ENCODE assay signal across 12 cellular contexts in the genomic region with DNA sequence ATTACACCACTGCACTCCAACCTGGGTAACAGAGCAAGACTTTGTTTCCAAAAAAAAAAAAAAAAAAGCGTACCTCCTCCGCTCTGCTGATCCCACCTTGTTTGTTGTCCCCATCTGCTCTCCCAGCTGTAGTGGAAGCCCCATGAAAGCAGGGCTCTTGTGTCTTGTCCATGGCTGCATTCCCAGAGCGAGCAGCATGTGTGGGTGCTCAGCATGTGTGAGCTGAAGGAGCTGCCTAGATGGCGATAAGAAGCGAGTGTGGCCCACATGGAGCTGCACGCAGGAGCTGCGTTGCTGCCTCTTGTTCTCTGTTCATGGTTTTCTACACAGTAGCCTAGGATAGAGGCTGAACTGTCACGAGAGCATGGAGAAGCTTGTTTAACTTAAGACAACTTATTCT.
"Had no signal": no experiment of that assay in that cellular context is flagged by ENCODE, and none has a peak within 500 bp of the region (broad histone marks: within the 10 kb centered on the region; RNA-seq: fewer than 3 reads in every experiment).

No MANE protein-coding gene starts in this region.

- H3K36me3 ChIP-seq: gastrocnemius medialis, tibial nerve had no signal

- DNase-seq: activated CD4-positive, CD25-positive, alpha-beta regulatory T cell; activated T-cell treated with anti-CD3 and anti-CD28 coated beads, Interleukin-2, amount 50 U/mL, for 1 hour; cortex of kidney; effector CD8-positive, alpha-beta T cell; gastrocnemius medialis; right cardiac atrium; small intestine; T-cell had no signal

- H3K27me3 Mint-ChIP-seq: T-cell had no signal

- ATAC-seq: gastrocnemius medialis; stimulated activated effector memory CD8-positive, alpha-beta T cell treated with anti-CD3 and anti-CD28 coated beads, Interleukin-12 subunit alpha, Interleukin-12 subunit beta, amount 100 ng/mL, for 72 hours; T-cell had no signal

- H3K9me3 Mint-ChIP-seq: neural crest cell; stimulated activated effector memory CD8-positive, alpha-beta T cell treated with anti-CD3 and anti-CD28 coated beads, Interleukin-12 subunit alpha, Interleukin-12 subunit beta, amount 100 ng/mL, for 72 hours; T-cell had no signal

- H3K27ac Mint-ChIP-seq: stimulated activated effector memory CD8-positive, alpha-beta T cell treated with anti-CD3 and anti-CD28 coated beads, Interleukin-12 subunit alpha, Interleukin-12 subunit beta, amount 100 ng/mL, for 72 hours; T-cell had no signal

- H3K4me1 ChIP-seq: gastrocnemius medialis, tibial nerve had no signal

- H3K27ac ChIP-seq: gastrocnemius medialis, SK-N-MC, tibial nerve had no signal

- H3K4me3 Mint-ChIP-seq: neural crest cell; stimulated activated effector memory CD8-positive, alpha-beta T cell treated with anti-CD3 and anti-CD28 coated beads, Interleukin-12 subunit alpha, Interleukin-12 subunit beta, amount 100 ng/mL, for 72 hours; T-cell had no signal

- H3K27me3 ChIP-seq: gastrocnemius medialis, tibial nerve had no signal

- H3K4me3 ChIP-seq: gastrocnemius medialis, SK-N-MC, tibial nerve had no signal

- H3K9me3 ChIP-seq: gastrocnemius medialis, tibial nerve had no signal
